Comparison of ENCODE assay signal across 8 cellular contexts in the genomic region with DNA sequence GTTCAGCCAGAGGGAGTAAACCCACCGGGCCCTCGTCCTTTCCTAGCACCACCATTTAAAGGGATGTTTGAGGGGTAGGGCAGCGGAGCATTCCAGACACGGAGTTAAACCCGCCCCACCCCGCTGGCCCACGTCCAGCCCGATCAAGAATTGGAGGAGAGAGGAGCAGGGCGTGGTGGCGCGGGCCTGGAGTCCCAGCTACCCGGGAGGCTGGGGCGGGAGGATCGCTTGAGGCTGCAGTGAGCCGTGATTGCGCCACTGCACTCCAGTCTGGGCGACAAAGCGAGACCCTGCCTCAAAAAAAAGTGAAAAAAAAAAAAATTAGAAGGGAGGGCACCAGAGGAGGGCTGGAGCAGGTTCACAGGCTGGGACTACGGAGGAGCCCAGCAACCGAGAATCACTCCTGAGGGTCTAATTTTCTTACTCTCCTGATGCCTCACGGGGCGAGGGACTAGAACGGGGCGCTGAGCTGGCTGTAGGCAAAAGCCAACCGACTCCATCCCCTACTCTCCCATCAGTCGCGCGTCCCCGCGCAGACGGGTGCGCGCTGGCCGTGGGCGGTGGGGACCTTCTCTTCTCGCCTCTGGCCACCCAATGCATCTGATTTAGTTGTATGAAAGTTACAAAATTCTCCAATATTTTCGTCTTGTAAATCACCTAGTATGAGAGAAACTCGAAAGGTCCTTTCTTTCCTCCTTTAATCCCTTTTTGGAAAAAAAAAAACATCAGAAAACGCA. TPM values are rescaled to one million over a fixed set of nuclear protein-coding genes. Genes with fewer than 3 reads are reported as not detected.
DNase-seq lines count a peak whose midpoint lies in the region; ATAC-seq and TF ChIP-seq lines count a peak whose summit lies in the region.

No MANE protein-coding gene starts in this region.

- peak; percentile 84 for DNase-seq in GM06990 (ENCODE audit: extremely low read depth, insufficient read length)
- peak; percentile 67 for DNase-seq in RKO (ENCODE audit: low spot score)
- peak; percentile 64 to 89 (median 82) for DNase-seq in heart left ventricle
- peak; percentile 73 to 82 (median 79) for DNase-seq in ovary
- peak; percentile 82 to 92 for DNase-seq in aorta
- no peak for DNase-seq in effector CD8-positive, alpha-beta T cell (lab: John Stamatoyannopoulos, UW)

- peak overlapping the region; percentile 88 for H3K4me3 Mint-ChIP-seq in activated naive CD4-positive, alpha-beta T cell treated with anti-CD3 and anti-CD28 coated beads, Interleukin-2, amount 50 U/mL, for 24 hours

- H3K27ac Mint-ChIP-seq in activated naive CD4-positive, alpha-beta T cell treated with anti-CD3 and anti-CD28 coated beads, Interleukin-2, amount 50 U/mL, for 24 hours = peak overlapping the region; percentile 97

- no peak for TF ChIP-seq EP300 in ovary (IDR thresholded peaks at IDR 0.05)

- H3K9me3 Mint-ChIP-seq in activated naive CD4-positive, alpha-beta T cell treated with anti-CD3 and anti-CD28 coated beads, Interleukin-2, amount 50 U/mL, for 24 hours = no peaks in the 10 kb centered on the region

- peak; percentile 40 for ATAC-seq in HG02852 (IDR thresholded peaks at IDR 0.05; ENCODE audit: unreplicated experiment)
- ATAC-seq in heart left ventricle = peak; percentile 38 to 68 (median 59)
- ATAC-seq in aorta (ENCODE audit: low FRiP score) = peak; percentile 62

- no peaks in the 10 kb centered on the region for H3K36me3 ChIP-seq in GM06990 (ENCODE audit: control insufficient read depth, insufficient read depth, low read length)
- H3K36me3 ChIP-seq in heart left ventricle = peaks cover 0 to 3% (median 0%) of the 10 kb centered on the region in 9 donors
- H3K36me3 ChIP-seq in ovary = no peaks in the 10 kb centered on the region
- no peaks in the 10 kb centered on the region for H3K36me3 ChIP-seq in aorta (ENCODE audit: control insufficient read depth in 1 of 2, insufficient read depth in 2 of 2, low read length in 1 of 2)

- TF ChIP-seq POLR2A in heart left ventricle (IDR thresholded peaks at IDR 0.05) = peak in 1 of 2 donors; percentile 49
- TF ChIP-seq POLR2A in ovary (IDR thresholded peaks at IDR 0.05) = peak; percentile 55

- peak overlapping the region; percentile 80 for H3K4me3 ChIP-seq in GM06990 (replicated peaks; ENCODE audit: low read depth, low read length)
- H3K4me3 ChIP-seq in heart left ventricle = peak overlapping the region; percentile 24 to 73 (median 62)
- peak overlapping the region; percentile 46 for H3K4me3 ChIP-seq in ovary
- peak overlapping the region; percentile 25 to 75 for H3K4me3 ChIP-seq in aorta (ENCODE audit: low read length in 2 of 2)

- 4 to 5% (median 5%) methylated on average over 39 of the region's 39 CpGs for whole genome bisulfite sequencing in heart left ventricle, 4 donors
- 2 to 3% (median 3%) methylated on average over 39 of the region's 39 CpGs for WGBS in ovary, 3 donors
- 3 to 4% methylated on average over 39 of the region's 39 CpGs for WGBS in aorta, 2 donors

- H3K9me3 ChIP-seq in heart left ventricle (no peaks in the 10 kb centered on the region), ovary (no peaks in the 10 kb centered on the region), aorta (ENCODE audit: control insufficient read depth, low read length) (no peaks in the 10 kb centered on the region)

- peaks cover 0 to 75% (median 50%) of the 10 kb centered on the region in 12 donors for H3K4me1 ChIP-seq in heart left ventricle
- peaks cover 3% of the 10 kb centered on the region for H3K4me1 ChIP-seq in ovary (ENCODE audit: insufficient read depth)
- no peaks in the 10 kb centered on the region for H3K4me1 ChIP-seq in aorta (ENCODE audit: control insufficient read depth in 1 of 2, insufficient read depth in 2 of 2, low read length in 2 of 2)

- no peaks in the 10 kb centered on the region for H3K27me3 Mint-ChIP-seq in activated naive CD4-positive, alpha-beta T cell treated with anti-CD3 and anti-CD28 coated beads, Interleukin-2, amount 50 U/mL, for 24 hours

- H3K36me3 Mint-ChIP-seq in activated naive CD4-positive, alpha-beta T cell treated with anti-CD3 and anti-CD28 coated beads, Interleukin-2, amount 50 U/mL, for 24 hours = no peaks in the 10 kb centered on the region

- no peak for TF ChIP-seq CTCF in GM06990 (IDR thresholded peaks at IDR 0.05; ENCODE audit: insufficient read depth, low read length, poor library complexity, severe bottlenecking)
- TF ChIP-seq CTCF in heart left ventricle (IDR thresholded peaks at IDR 0.05) = no peak
- TF ChIP-seq CTCF in ovary (IDR thresholded peaks at IDR 0.05) = peak in 1 of 3 donors; percentile 18

- H3K27me3 ChIP-seq in GM06990 (replicated peaks; ENCODE audit: control insufficient read depth, insufficient read depth, low read length) (no peaks in the 10 kb centered on the region), heart left ventricle (no peaks in the 10 kb centered on the region), ovary (no peaks in the 10 kb centered on the region), aorta (ENCODE audit: control insufficient read depth in 1 of 2, insufficient read depth in 2 of 2, low read length in 1 of 2) (no peaks in the 10 kb centered on the region)

- intact Hi-C loops in heart left ventricle (cut with DNase I) = loop anchor here in 1 of 10 donors (5.0 kb wide), 1 partner anchor 89 kb away; no protein-coding TSS in a partner anchor
- intact Hi-C loops in ovary (cut with DNase I) = no loop called here
- intact Hi-C loops in aorta (cut with DNase I) = no loop called here

- H3K4me1 Mint-ChIP-seq in activated naive CD4-positive, alpha-beta T cell treated with anti-CD3 and anti-CD28 coated beads, Interleukin-2, amount 50 U/mL, for 24 hours = peaks cover 56% of the 10 kb centered on the region

- H3K27ac ChIP-seq in heart left ventricle (peak overlapping the region; percentile 93 to 100 (median 99)), ovary (peak overlapping the region; percentile 90 to 98), aorta (ENCODE audit: low read depth in 1 of 2, low read length in 2 of 2) (peak overlapping the region; percentile 53 to 98)

RNA-seq across cellular contexts. Expression of a gene that starts 6.1 kb away (rescaled TPM):
- total RNA-seq in heart left ventricle (100 to 1,000 TPM; 120 to 306 (median 146) TPM), ovary (100 to 1,000 TPM; 119 to 506 (median 196) TPM), aorta (100 to 1,000 TPM; 155 to 332 TPM)
- polyA plus RNA-seq in heart left ventricle (100 to 1,000 TPM in 1 of 2 donors, 10 to 100 TPM in 1; 35.2 to 149 TPM), ovary (10 to 100 TPM; 41.9 to 66.0 TPM), aorta (10 to 100 TPM; 23.2 to 61.1 TPM)

RNA-seq across cellular contexts. Expression of a gene that starts 6.1 kb away (rescaled TPM):
- total RNA-seq in heart left ventricle = 100 to 1,000 TPM; 169 to 412 (median 197) TPM
- 100 to 1,000 TPM; 157 to 179 TPM for polyA plus RNA-seq in heart left ventricle
- 100 to 1,000 TPM in 5 of 7 donors, 10 to 100 TPM in 2; 51.5 to 340 (median 140) TPM for total RNA-seq in ovary
- 10 to 100 TPM; 44.6 to 83.1 TPM for polyA plus RNA-seq in ovary
- total RNA-seq in aorta = 100 to 1,000 TPM; 194 to 454 TPM
- polyA plus RNA-seq in aorta = 10 to 100 TPM; 55.1 to 98.7 TPM

RNA-seq across cellular contexts. Expression of a gene that starts 6.4 kb away (rescaled TPM):
- total RNA-seq in heart left ventricle (1 to 10 TPM; 1.3 to 3.6 (median 1.8) TPM), ovary (1 to 10 TPM; 1.3 to 6.1 (median 3.9) TPM), aorta (1 to 10 TPM; 1.9 TPM)
- polyA plus RNA-seq in heart left ventricle (1 to 10 TPM in 1 of 2 donors, under 1 TPM in 1; 0.95 to 1.9 TPM), ovary (1 to 10 TPM; 3.2 to 6.1 TPM), aorta (1 to 10 TPM; 1.3 to 2.1 TPM)

RNA-seq across cellular contexts. Expression of a gene that starts 14.7 kb away (rescaled TPM):
- 10 to 100 TPM; 22.9 to 37.4 (median 25.9) TPM for total RNA-seq in heart left ventricle
- polyA plus RNA-seq in heart left ventricle = 10 to 100 TPM; 27.5 to 64.7 TPM
- total RNA-seq in ovary = 10 to 100 TPM; 35.9 to 58.3 (median 47.5) TPM
- polyA plus RNA-seq in ovary = 10 to 100 TPM; 51.2 to 90.7 TPM
- 10 to 100 TPM; 32.4 to 33.4 TPM for total RNA-seq in aorta
- polyA plus RNA-seq in aorta = 10 to 100 TPM; 41.7 to 42.2 TPM

RNA-seq across cellular contexts. Expression of a gene that starts 25.9 kb away (rescaled TPM):
- total RNA-seq in heart left ventricle (10 to 100 TPM; 18.6 to 61.8 (median 26.1) TPM), ovary (10 to 100 TPM; 16.0 to 73.6 (median 44.1) TPM), aorta (10 to 100 TPM; 44.4 to 49.6 TPM)
- polyA plus RNA-seq in heart left ventricle (10 to 100 TPM; 21.9 to 54.6 TPM), ovary (10 to 100 TPM; 21.1 to 29.8 TPM), aorta (10 to 100 TPM in 1 of 2 donors, 1 to 10 TPM in 1; 9.8 to 26.4 TPM)
